1 cellular context compared by ENCODE assay signal in the genomic region with DNA sequence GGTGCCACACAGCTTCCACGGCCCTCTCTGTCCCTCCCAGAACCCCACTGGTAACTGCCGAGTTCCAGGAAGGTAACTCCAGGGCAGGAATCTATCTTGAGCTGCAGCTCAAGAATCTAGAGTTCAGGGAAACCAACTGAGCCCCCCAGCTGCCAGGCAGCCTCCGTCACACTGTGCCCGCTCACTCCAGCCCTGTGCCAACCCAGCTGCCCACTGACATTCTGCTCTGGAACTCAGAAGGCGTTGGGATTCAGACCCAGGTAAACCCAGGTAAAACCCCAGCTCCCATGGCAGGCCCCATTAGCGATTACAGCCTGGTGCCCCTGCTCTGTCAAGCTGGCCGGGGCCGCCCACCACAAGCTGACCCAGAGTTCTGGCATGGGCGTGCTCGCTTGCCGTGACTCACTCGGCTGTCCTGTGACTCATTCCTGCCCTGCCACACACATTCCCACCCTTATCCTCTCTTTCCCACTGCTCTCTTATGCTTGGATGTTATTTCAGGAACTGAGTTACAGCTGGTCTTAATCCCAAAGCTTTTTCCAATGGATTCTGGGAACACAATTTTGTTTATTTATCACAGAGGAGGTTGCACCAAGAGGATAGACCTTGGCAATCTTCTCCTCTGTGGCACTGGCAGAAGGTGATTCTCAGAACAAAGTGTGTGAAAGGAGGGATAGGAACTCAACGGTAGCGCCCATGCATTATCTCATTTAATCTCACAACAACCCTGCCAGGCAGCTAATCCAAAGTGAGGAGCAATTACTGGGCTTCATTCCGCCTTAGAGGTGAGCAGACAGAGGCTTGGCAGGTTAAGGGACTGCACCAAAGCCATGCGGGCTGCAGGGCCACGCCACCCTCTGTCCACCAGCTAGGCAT.
A peak's percentile ranks its signal among the peaks of the same experiment; 100 is the strongest.
TF ChIP-seq lines count a peak whose summit lies in the region.

No MANE protein-coding gene starts in this region.

TF ChIP-seq in K562, 482 proteins besides CTCF, POLR2A, EP300 and RAD21:
- TF ChIP-seq, protein P1, sequence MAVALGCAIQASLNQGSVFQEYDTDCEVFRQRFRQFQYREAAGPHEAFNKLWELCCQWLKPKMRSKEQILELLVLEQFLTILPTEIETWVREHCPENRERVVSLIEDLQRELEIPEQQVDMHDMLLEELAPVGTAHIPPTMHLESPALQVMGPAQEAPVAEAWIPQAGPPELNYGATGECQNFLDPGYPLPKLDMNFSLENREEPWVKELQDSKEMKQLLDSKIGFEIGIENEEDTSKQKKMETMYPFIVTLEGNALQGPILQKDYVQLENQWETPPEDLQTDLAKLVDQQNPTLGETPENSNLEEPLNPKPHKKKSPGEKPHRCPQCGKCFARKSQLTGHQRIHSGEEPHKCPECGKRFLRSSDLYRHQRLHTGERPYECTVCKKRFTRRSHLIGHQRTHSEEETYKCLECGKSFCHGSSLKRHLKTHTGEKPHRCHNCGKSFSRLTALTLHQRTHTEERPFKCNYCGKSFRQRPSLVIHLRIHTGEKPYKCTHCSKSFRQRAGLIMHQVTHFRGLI (CRISPR knock-in tag; IDR thresholded peaks at IDR 0.05), result no peak
- no peak for TF ChIP-seq STAT5A (IDR thresholded peaks at IDR 0.05; ENCODE audit: borderline replicate concordance, low read length)
- TF ChIP-seq NRF1 (conservative IDR thresholded peaks at IDR 0.05 in 1 of 2, IDR thresholded peaks at IDR 0.05 in 1 of 2), result no peak
- no peak for TF ChIP-seq SAP30 (IDR thresholded peaks at IDR 0.05; ENCODE audit: borderline replicate concordance, insufficient read depth, low read depth, low read length, poor library complexity, severe bottlenecking)
- TF ChIP-seq MCM3 (IDR thresholded peaks at IDR 0.05), result no peak
- peak; percentile 64 for TF ChIP-seq JUND (IDR thresholded peaks at IDR 0.05; ENCODE audit: borderline replicate concordance, low read depth, low read length)
- no peak for TF ChIP-seq JUND (tag; IDR thresholded peaks at IDR 0.05; ENCODE audit: borderline replicate concordance, low read depth, low read length)
- TF ChIP-seq DACH1 (IDR thresholded peaks at IDR 0.05; ENCODE audit: partially characterized antibody), result no peak
- TF ChIP-seq TARDBP (IDR thresholded peaks at IDR 0.05), result no peak
- peak; percentile 93 for TF ChIP-seq FOSL1 (tag; conservative IDR thresholded peaks at IDR 0.05)
- no peak for TF ChIP-seq ZC3H4 (CRISPR knock-in tag; IDR thresholded peaks at IDR 0.05; ENCODE audit: borderline replicate concordance)
- no peak for TF ChIP-seq ETV5 (CRISPR knock-in tag; IDR thresholded peaks at IDR 0.05; ENCODE audit: low read depth)
- TF ChIP-seq ZNF24 (IDR thresholded peaks at IDR 0.05), result no peak
- no peak for TF ChIP-seq BRCA1 (IDR thresholded peaks at IDR 0.05)
- no peak for TF ChIP-seq BRCA1 (CRISPR knock-in tag; IDR thresholded peaks at IDR 0.05)
- no peak for TF ChIP-seq ZNF583 (CRISPR knock-in tag; IDR thresholded peaks at IDR 0.05)
- TF ChIP-seq, protein P2, sequence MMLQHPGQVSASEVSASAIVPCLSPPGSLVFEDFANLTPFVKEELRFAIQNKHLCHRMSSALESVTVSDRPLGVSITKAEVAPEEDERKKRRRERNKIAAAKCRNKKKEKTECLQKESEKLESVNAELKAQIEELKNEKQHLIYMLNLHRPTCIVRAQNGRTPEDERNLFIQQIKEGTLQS (IDR thresholded peaks at IDR 0.05), result peak; percentile 56; the same call in 1 of the 2 replicates
- TF ChIP-seq, protein P2 (CRISPR knock-in tag; conservative IDR thresholded peaks at IDR 0.05), result no peak
- no peak for TF ChIP-seq BCL6 (CRISPR knock-in tag; IDR thresholded peaks at IDR 0.05)
- no peak for TF ChIP-seq TEAD4 (IDR thresholded peaks at IDR 0.05; ENCODE audit: low read length)
- no peak for TF ChIP-seq TEAD4 (CRISPR knock-in tag; IDR thresholded peaks at IDR 0.05; ENCODE audit: borderline replicate concordance)
- no peak for TF ChIP-seq ZNF584 (CRISPR knock-in tag; IDR thresholded peaks at IDR 0.05; ENCODE audit: low read depth)
- TF ChIP-seq EGR1 (conservative IDR thresholded peaks at IDR 0.05), result peak; percentile 24; the same call in 1 of the 2 replicates
- peak; percentile 20 for TF ChIP-seq FOS (IDR thresholded peaks at IDR 0.05; ENCODE audit: extremely low read depth, insufficient read length)
